Comparison of ENCODE assay signal across 18 cellular contexts in genomic region chr15:99958426-99959097, GRCh38.
DNase-seq lines count a peak whose midpoint lies in the region; ATAC-seq and TF ChIP-seq lines count a peak whose summit lies in the region.
"Had no signal": no experiment of that assay in that cellular context is flagged by ENCODE, and none has a peak within 500 bp of the region (broad histone marks: within the 10 kb centered on the region; RNA-seq: fewer than 3 reads in every experiment).

No MANE protein-coding gene starts in this region.

- TF ChIP-seq CTCF in breast epithelium (IDR thresholded peaks at IDR 0.05): no peak

- CTCF ChIA-PET in activated CD4-positive, alpha-beta T cell treated with anti-CD3 and anti-CD28 coated beads for 36 hours (lab: Charles Lee): no interaction called here

- H3K27ac Mint-ChIP-seq in activated CD4-positive, alpha-beta T cell treated with anti-CD3 and anti-CD28 coated beads for 36 hours: peak overlapping the region; percentile 44
- H3K27ac Mint-ChIP-seq: CD4-positive, alpha-beta memory T cell; GM23338 had no signal

- no peaks in the 10 kb centered on the region for H3K9me3 ChIP-seq in breast epithelium
- H3K9me3 ChIP-seq: Peyer's patch had no signal

- ATAC-seq in activated CD4-positive, alpha-beta T cell treated with anti-CD3 and anti-CD28 coated beads for 36 hours: no peak
- ATAC-seq: GM23338, K562 had no signal

- no peaks in the 10 kb centered on the region for H3K4me1 ChIP-seq in breast epithelium
- H3K4me1 ChIP-seq: Peyer's patch had no signal

- no peak overlapping the region for H3K4me3 ChIP-seq in breast epithelium
- H3K4me3 ChIP-seq: GM23338, K562, Peyer's patch had no signal

- DNase-seq in activated CD4-positive, alpha-beta T cell treated with anti-CD3 and anti-CD28 coated beads for 36 hours: no peak
- no peak for DNase-seq in activated CD4-positive, alpha-beta T cell treated with anti-CD3 and anti-CD28 coated beads for 1 hour
- DNase-seq in HuH-7 (ENCODE audit: low spot score) (peak; percentile 0), ecto neural progenitor cell (ENCODE audit: low spot score) (peak; percentile 20), mesenteric fat pad (ENCODE audit: low spot score) (peak; percentile 14), SK-N-DZ (ENCODE audit: low spot score) (no peak), breast epithelium (ENCODE audit: low spot score in 2 of 2) (no peak)
- no peak for DNase-seq in activated CD4-positive, CD25-positive, alpha-beta regulatory T cell treated with anti-CD3 and anti-CD28 coated beads, Interleukin-2, amount 50 U/mL, for 72 hours
- DNase-seq: Calu3; CD4-positive, alpha-beta memory T cell; DMS53; NCI-H2081 treated with DMSO at 0.1 percent for 48 hours; NCI-H510A treated with DMSO at 0.1 percent for 48 hours; Peyer's patch; SIG-M5 had no signal

- H3K27ac ChIP-seq in breast epithelium: no peak overlapping the region
- H3K27ac ChIP-seq: 22Rv1, Peyer's patch had no signal

- peaks cover 8% of the 10 kb centered on the region for H3K27me3 Mint-ChIP-seq in activated CD4-positive, alpha-beta T cell treated with anti-CD3 and anti-CD28 coated beads for 36 hours

- no peak overlapping the region for H3K4me3 Mint-ChIP-seq in activated CD4-positive, alpha-beta T cell treated with anti-CD3 and anti-CD28 coated beads for 36 hours
- H3K4me3 Mint-ChIP-seq: CD4-positive, alpha-beta memory T cell; GM23338 had no signal

- POLR2A ChIA-PET in activated CD4-positive, alpha-beta T cell treated with anti-CD3 and anti-CD28 coated beads for 36 hours (lab: Charles Lee): no interaction called here

- H3K27me3 ChIP-seq in breast epithelium: no peaks in the 10 kb centered on the region
- H3K27me3 ChIP-seq: Peyer's patch had no signal

- no peaks in the 10 kb centered on the region for H3K36me3 ChIP-seq in breast epithelium
- H3K36me3 ChIP-seq: Peyer's patch had no signal

- intact Hi-C loops in activated CD4-positive, alpha-beta T cell treated with anti-CD3 and anti-CD28 coated beads for 36 hours (cut with DNase I, micrococcal nuclease): no loop called here
- intact Hi-C loops in breast epithelium (cut with DNase I; ENCODE audit: low total_unique reads): no loop called here

- H3K36me3 Mint-ChIP-seq in activated CD4-positive, alpha-beta T cell treated with anti-CD3 and anti-CD28 coated beads for 36 hours (ENCODE audit: low read depth): no peaks in the 10 kb centered on the region
- H3K36me3 Mint-ChIP-seq: CD4-positive, alpha-beta memory T cell had no signal

- TF ChIP-seq POLR2A in breast epithelium (IDR thresholded peaks at IDR 0.05): no peak

- no peaks in the 10 kb centered on the region for H3K9me3 Mint-ChIP-seq in activated CD4-positive, alpha-beta T cell treated with anti-CD3 and anti-CD28 coated beads for 36 hours (ENCODE audit: low read depth)
- H3K9me3 Mint-ChIP-seq: CD4-positive, alpha-beta memory T cell had no signal

- H3K4me1 Mint-ChIP-seq in activated CD4-positive, alpha-beta T cell treated with anti-CD3 and anti-CD28 coated beads for 36 hours: peaks cover 11% of the 10 kb centered on the region

Comparison
In these comparisons a context has a peak if more than half of its experiments do, and no peak if none do; other contexts are left out.
1. DNase-seq: peak in HuH-7 (single experiment), ecto neural progenitor cell (single experiment) and mesenteric fat pad (single experiment); none in activated CD4-positive, alpha-beta T cell treated with anti-CD3 and anti-CD28 coated beads for 36 hours (single experiment), activated CD4-positive, alpha-beta T cell treated with anti-CD3 and anti-CD28 coated beads for 1 hour (single experiment), SK-N-DZ (single experiment), activated CD4-positive, CD25-positive, alpha-beta regulatory T cell treated with anti-CD3 and anti-CD28 coated beads, Interleukin-2, amount 50 U/mL, for 72 hours (single experiment) and breast epithelium (0 of 2).